In the genomic region with DNA sequence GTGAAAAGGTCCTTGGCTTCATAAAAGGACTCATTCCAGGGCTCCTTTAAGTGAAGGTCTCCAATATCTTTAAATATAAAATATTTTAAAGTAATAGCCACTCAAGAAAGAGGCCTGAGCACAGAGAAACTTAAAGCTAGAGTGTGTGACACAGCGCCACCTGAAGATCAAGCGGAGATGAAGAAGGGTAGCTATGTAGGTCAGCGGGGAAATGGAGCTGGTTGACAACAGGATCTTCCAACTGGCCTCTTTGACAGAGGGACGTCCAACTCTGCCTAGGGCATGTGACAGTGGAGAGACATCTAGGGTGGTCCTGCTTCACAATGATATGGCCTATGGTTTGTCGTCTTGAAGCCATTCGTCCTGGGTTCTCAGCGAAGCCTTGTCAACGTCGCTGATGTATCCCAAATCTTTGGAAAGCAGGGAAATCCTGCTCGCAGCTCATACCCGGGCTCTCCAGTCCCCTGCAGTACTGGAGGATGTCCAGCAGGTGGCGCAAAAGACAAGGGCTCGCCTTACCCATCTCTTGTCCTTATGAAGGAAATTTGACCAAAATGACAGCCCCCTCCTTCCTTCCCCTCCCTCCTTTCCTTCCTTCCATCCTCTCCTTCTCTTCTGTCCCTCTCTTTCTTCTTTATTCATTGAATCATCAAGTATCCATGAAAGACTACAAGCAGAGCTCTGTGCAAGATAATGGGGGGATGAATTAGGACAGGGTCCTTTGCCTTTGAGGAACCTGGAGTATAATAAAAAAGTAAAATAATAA, we compare ENCODE assay signal across 8 cellular contexts. TPM values are rescaled to one million over a fixed set of nuclear protein-coding genes. Genes with fewer than 3 reads are reported as not detected.
DNase-seq lines count a peak whose midpoint lies in the region; ATAC-seq and TF ChIP-seq lines count a peak whose summit lies in the region.

No MANE protein-coding gene starts in this region.

- TF ChIP-seq CTCF in DND-41 (IDR thresholded peaks at IDR 0.05; ENCODE audit: borderline replicate concordance, extremely low read depth, low read length, poor library complexity, severe bottlenecking) (peak; percentile 99), omental fat pad (IDR thresholded peaks at IDR 0.05) (peak in 2 of 3 donors; percentile 81 to 88), transverse colon (IDR thresholded peaks at IDR 0.05) (peak; percentile 68 to 98 (median 90))

- intact Hi-C loops in transverse colon (cut with DNase I; ENCODE audit: low total_unique reads), result loop anchor here (10.0 kb wide), 1 partner anchor 818 kb away; no protein-coding TSS in a partner anchor

- no peak for TF ChIP-seq POLR2A in transverse colon (IDR thresholded peaks at IDR 0.05)

- TF ChIP-seq EP300 in transverse colon (IDR thresholded peaks at IDR 0.05; ENCODE audit: low read depth), result no peak

- no peaks in the 10 kb centered on the region for H4K20me1 ChIP-seq in DND-41 (ENCODE audit: insufficient read depth, low read length)

- H3K4me3 ChIP-seq in DND-41 (ENCODE audit: low read depth in 1 of 2, low read length in 2 of 2), result no peak overlapping the region
- H3K4me3 ChIP-seq in transverse colon, result no peak overlapping the region

- in situ Hi-C loops in transverse colon (cut with MboI; ENCODE audit: low pct_ligation_motif_present in 1 of 4, low pct_unique_long_range_greater_than_20kb in 1 of 4, low sequenced_read_pairs in 3 of 4), result loop anchor here in 3 of 4 donors (10.0 to 25.0 kb wide), 4 partner anchors 112 to 925 kb away; partner anchors contain the start of genes EIF5B (in 1 of the 3) and TXNDC9 (in 1 of the 3)

- H3K27me3 ChIP-seq in DND-41 (ENCODE audit: insufficient read depth, low read length, poor library complexity), result no peaks in the 10 kb centered on the region
- no peaks in the 10 kb centered on the region for H3K27me3 ChIP-seq in transverse colon

- DNase-seq in DND-41 (peak; percentile 74), HPDE6-E6E7 (ENCODE audit: extremely low spot score) (peak; percentile 49), RKO (ENCODE audit: low spot score) (peak; percentile 58), foreskin melanocyte (peak; percentile 55), omental fat pad (ENCODE audit: low spot score) (peak; percentile 69), transverse colon (peak; percentile 57)
- DNase-seq in activated T-helper 9 cell treated with anti-CD3 and anti-CD28 coated beads, Interleukin-2, amount 50 U/mL, for 16 hours (ENCODE audit: low read depth), result peak; percentile 19

- no peak overlapping the region for H3K27ac ChIP-seq in DND-41 (ENCODE audit: low read length)
- H3K27ac ChIP-seq in transverse colon, result no peak overlapping the region

- peak overlapping the region; percentile 27; the same call in 1 of the 2 replicates for H2AFZ ChIP-seq in DND-41 (ENCODE audit: low read depth, low read length)

- H3K9me3 ChIP-seq in DND-41 (ENCODE audit: insufficient read depth, low read length, severe bottlenecking), result no peaks in the 10 kb centered on the region
- H3K9me3 ChIP-seq in transverse colon, result no peaks in the 10 kb centered on the region

- no peak overlapping the region for H3K4me2 ChIP-seq in DND-41 (ENCODE audit: insufficient read depth, low read length)

- WGBS in transverse colon (ENCODE audit: low coverage in 1 of 2), 2 donors, result 14 to 32% methylated on average over 6 to 13 of the region's 13 CpGs

- no peaks in the 10 kb centered on the region for H3K79me2 ChIP-seq in DND-41 (ENCODE audit: insufficient read depth, low read length)

- H3K36me3 ChIP-seq in DND-41 (ENCODE audit: insufficient read depth, low read length), result no peaks in the 10 kb centered on the region
- no peaks in the 10 kb centered on the region for H3K36me3 ChIP-seq in transverse colon

- H3K4me1 ChIP-seq in DND-41 (ENCODE audit: insufficient read depth, low read length), result no peaks in the 10 kb centered on the region
- H3K4me1 ChIP-seq in transverse colon, result no peaks in the 10 kb centered on the region

- ATAC-seq in DND-41 (ENCODE audit: insufficient read depth, low read depth) (peak; percentile 81), omental fat pad (ENCODE audit: low FRiP score) (peak; percentile 74), HG03439 (IDR thresholded peaks at IDR 0.05; ENCODE audit: unreplicated experiment) (no peak)

- no peak overlapping the region for H3K9ac ChIP-seq in DND-41 (ENCODE audit: low read depth, low read length)

RNA-seq across cellular contexts. Expression of gene LONRF2, which starts 59.6 kb away (rescaled TPM):
- total RNA-seq in omental fat pad, result 10 to 100 TPM in 2 of 4 donors, 1 to 10 TPM in 2; 2.5 to 32.8 (median 9.8) TPM
- 1 to 10 TPM; 2.3 to 4.8 (median 2.6) TPM for total RNA-seq in transverse colon

Comparison
In these comparisons a context has a peak if more than half of its experiments do, and no peak if none do; other contexts are left out.
1. DNase-seq: peak in every context shown above with its lines; median percentile 74 in DND-41; 69 in omental fat pad; 58 in RKO; 57 in transverse colon; 55 in foreskin melanocyte; 49 in HPDE6-E6E7; 19 in activated T-helper 9 cell treated with anti-CD3 and anti-CD28 coated beads, Interleukin-2, amount 50 U/mL, for 16 hours.